In the genomic region with DNA sequence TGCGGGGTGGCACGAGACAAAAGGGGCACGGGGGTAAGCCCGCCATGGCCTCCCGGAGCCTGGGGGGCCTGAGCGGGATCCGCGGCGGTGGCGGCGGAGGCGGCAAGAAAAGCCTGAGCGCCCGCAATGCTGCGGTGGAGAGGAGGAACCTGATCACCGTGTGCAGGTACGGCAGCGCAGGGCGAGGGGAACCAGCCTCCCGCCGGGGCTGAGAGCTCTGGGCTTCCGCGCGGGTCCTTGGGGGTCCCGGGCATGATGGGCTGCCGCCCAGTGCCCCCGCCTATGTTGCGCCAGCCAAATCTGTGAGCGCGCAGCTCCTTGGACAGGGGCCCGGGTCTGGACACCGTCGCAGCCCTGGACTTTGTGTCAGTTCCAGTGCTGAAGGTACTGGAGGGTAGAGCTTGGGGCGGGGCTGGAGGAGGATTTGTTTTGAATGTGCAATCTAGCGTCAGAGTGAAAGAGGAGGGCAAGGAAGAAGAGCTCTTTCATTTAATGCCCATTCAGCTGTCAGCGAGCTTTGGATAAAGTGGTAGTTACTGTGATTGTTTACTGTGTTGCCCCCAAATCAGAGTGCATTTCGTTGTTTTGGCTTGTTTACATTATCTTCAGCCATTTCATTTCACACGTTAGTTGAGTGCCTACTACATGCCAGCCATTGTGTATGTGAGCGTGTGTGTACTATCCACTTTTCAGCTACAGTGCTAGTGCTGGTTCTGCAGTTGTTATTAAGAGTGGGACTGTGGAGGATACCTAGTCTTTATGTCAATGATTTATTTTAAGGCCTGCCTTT, we compare ENCODE assay signal across 8 cellular contexts. TPM values are rescaled to one million over a fixed set of nuclear protein-coding genes. Genes with fewer than 3 reads are reported as not detected.
DNase-seq lines count a peak whose midpoint lies in the region; ATAC-seq and TF ChIP-seq lines count a peak whose summit lies in the region.

No MANE protein-coding gene starts in this region.

- H3K4me3 ChIP-seq in Caco-2 (ENCODE audit: low read depth, low read length) (peak overlapping the region; percentile 71), left lung (peak overlapping the region; percentile 46 to 60)

- H3K4me1 ChIP-seq in Caco-2 (no peaks in the 10 kb centered on the region), left lung (peaks cover 5 to 16% of the 10 kb centered on the region in 2 donors)

- TF ChIP-seq CTCF in Caco-2 (IDR thresholded peaks at IDR 0.05; ENCODE audit: insufficient read depth in 1 of 2, low read depth in 1 of 2, low read length in 1 of 2, severe bottlenecking in 1 of 2, unreplicated experiment in 1 of 2), result no peak
- TF ChIP-seq CTCF in WTC11 (IDR thresholded peaks at IDR 0.05), result no peak
- TF ChIP-seq CTCF in left lung (IDR thresholded peaks at IDR 0.05), result no peak

- peak; percentile 47 to 50 for DNase-seq in Caco-2
- peak; percentile 29 for DNase-seq in HuH-7.5 (ENCODE audit: low spot score)
- DNase-seq in WTC11 (ENCODE audit: low spot score), result peak; percentile 47
- DNase-seq in dermis blood vessel endothelial cell, result peak; percentile 53
- DNase-seq in left lung, result peak; percentile 32 to 78
- peak; percentile 1 to 10 for DNase-seq in stimulated activated CD4-positive, alpha-beta T cell treated with anti-CD3 and anti-CD28 coated beads, Interleukin-2, amount 100 ng/mL, for 48 hours
- DNase-seq in NCI-H446 treated with DMSO at 0.1 percent for 48 hours (lab: John Stamatoyannopoulos, UW), result no peak
- no peak for DNase-seq in NCI-H2196 (lab: John Stamatoyannopoulos, UW; ENCODE audit: unreplicated experiment)

- H3K27me3 ChIP-seq in Caco-2 (replicated peaks; ENCODE audit: control insufficient read depth, insufficient read depth, low read length), result no peaks in the 10 kb centered on the region
- H3K27me3 ChIP-seq in left lung, result peaks cover 4 to 40% of the 10 kb centered on the region in 2 donors

- POLR2A ChIA-PET in Caco-2 (lab: Charles Lee), result no interaction called here
- POLR2A ChIA-PET in WTC11 (lab: Charles Lee), result no interaction called here

- H3K4me3 Mint-ChIP-seq in Caco-2 (ENCODE audit: unreplicated experiment) (peak overlapping the region; percentile 86), WTC11 (peak overlapping the region; percentile 73)

- ATAC-seq in WTC11 (peak; percentile 69), left lung (peak; percentile 47)

- CTCF ChIA-PET in Caco-2 (lab: Charles Lee) (interaction anchor here (0.6 kb wide), 1 partner anchor 50 kb away, joined by 3 read pairs; no protein-coding TSS in a partner anchor), WTC11 (lab: Charles Lee) (no interaction called here)

- H3K27ac Mint-ChIP-seq in Caco-2 (ENCODE audit: unreplicated experiment) (no peak overlapping the region), WTC11 (no peak overlapping the region)

- no TSS peak for BruUV-seq in Caco-2 (replicated peaks; lab: Mats Ljungman, UMichigan)

- H3K9me3 ChIP-seq in Caco-2 (no peaks in the 10 kb centered on the region), left lung (no peaks in the 10 kb centered on the region)

- H3K9me3 Mint-ChIP-seq in Caco-2 (ENCODE audit: unreplicated experiment), result no peaks in the 10 kb centered on the region
- no peaks in the 10 kb centered on the region for H3K9me3 Mint-ChIP-seq in WTC11

- H3K36me3 ChIP-seq in Caco-2 (ENCODE audit: control insufficient read depth, insufficient read depth, low read length), result no peaks in the 10 kb centered on the region
- no peaks in the 10 kb centered on the region for H3K36me3 ChIP-seq in left lung

- H3K4me1 Mint-ChIP-seq in Caco-2 (ENCODE audit: low read depth, unreplicated experiment) (peaks cover 6% of the 10 kb centered on the region), WTC11 (peaks cover 8% of the 10 kb centered on the region)

- H3K36me3 Mint-ChIP-seq in Caco-2 (ENCODE audit: insufficient read depth, unreplicated experiment), result peaks cover 13% of the 10 kb centered on the region
- H3K36me3 Mint-ChIP-seq in WTC11, result no peaks in the 10 kb centered on the region

- intact Hi-C loops in Caco-2 (cut with micrococcal nuclease; ENCODE audit: unreplicated experiment), result loop anchor here (2.0 kb wide), 1 partner anchor 258 kb away; no protein-coding TSS in a partner anchor
- intact Hi-C loops in left lung (cut with DNase I), result no loop called here

- H3K27me3 Mint-ChIP-seq in Caco-2 (ENCODE audit: insufficient read depth, unreplicated experiment) (peaks cover 4% of the 10 kb centered on the region), WTC11 (ENCODE audit: low read depth) (peaks cover 42% of the 10 kb centered on the region)

- no peak overlapping the region for H3K27ac ChIP-seq in left lung

TF ChIP-seq in WTC11, 78 proteins besides CTCF, POLR2A, EP300 and RAD21:
- no peak for TF ChIP-seq FOXJ3 (CRISPR knock-in tag; IDR thresholded peaks at IDR 0.05; ENCODE audit: borderline replicate concordance)
- TF ChIP-seq, protein P1, sequence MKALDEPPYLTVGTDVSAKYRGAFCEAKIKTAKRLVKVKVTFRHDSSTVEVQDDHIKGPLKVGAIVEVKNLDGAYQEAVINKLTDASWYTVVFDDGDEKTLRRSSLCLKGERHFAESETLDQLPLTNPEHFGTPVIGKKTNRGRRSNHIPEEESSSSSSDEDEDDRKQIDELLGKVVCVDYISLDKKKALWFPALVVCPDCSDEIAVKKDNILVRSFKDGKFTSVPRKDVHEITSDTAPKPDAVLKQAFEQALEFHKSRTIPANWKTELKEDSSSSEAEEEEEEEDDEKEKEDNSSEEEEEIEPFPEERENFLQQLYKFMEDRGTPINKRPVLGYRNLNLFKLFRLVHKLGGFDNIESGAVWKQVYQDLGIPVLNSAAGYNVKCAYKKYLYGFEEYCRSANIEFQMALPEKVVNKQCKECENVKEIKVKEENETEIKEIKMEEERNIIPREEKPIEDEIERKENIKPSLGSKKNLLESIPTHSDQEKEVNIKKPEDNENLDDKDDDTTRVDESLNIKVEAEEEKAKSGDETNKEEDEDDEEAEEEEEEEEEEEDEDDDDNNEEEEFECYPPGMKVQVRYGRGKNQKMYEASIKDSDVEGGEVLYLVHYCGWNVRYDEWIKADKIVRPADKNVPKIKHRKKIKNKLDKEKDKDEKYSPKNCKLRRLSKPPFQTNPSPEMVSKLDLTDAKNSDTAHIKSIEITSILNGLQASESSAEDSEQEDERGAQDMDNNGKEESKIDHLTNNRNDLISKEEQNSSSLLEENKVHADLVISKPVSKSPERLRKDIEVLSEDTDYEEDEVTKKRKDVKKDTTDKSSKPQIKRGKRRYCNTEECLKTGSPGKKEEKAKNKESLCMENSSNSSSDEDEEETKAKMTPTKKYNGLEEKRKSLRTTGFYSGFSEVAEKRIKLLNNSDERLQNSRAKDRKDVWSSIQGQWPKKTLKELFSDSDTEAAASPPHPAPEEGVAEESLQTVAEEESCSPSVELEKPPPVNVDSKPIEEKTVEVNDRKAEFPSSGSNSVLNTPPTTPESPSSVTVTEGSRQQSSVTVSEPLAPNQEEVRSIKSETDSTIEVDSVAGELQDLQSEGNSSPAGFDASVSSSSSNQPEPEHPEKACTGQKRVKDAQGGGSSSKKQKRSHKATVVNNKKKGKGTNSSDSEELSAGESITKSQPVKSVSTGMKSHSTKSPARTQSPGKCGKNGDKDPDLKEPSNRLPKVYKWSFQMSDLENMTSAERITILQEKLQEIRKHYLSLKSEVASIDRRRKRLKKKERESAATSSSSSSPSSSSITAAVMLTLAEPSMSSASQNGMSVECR (CRISPR knock-in tag; IDR thresholded peaks at IDR 0.05; ENCODE audit: borderline replicate concordance), result peak; percentile 37; the same call in 1 of the 2 replicates
- no peak for TF ChIP-seq JAZF1 (CRISPR knock-in tag; IDR thresholded peaks at IDR 0.05)
- no peak for TF ChIP-seq ZNF232 (CRISPR knock-in tag; IDR thresholded peaks at IDR 0.05)

RNA-seq across cellular contexts. Expression of a gene that starts 0.8 kb away (rescaled TPM):
- total RNA-seq in Caco-2 (2022) (0.19 and 0.32 TPM in 2 replicates), WTC11 (2021) (0.15 to 0.89 TPM (median 0.62 TPM) in 3 replicates), dermis blood vessel endothelial cell (0.88 and 1.7 TPM in 2 replicates), left lung (1 to 10 TPM in 1 of 2 donors, under 1 TPM in 1; 0.38 to 1.1 TPM)

RNA-seq across cellular contexts. Expression of a gene that starts 28.3 kb away (rescaled TPM):
- total RNA-seq in Caco-2 (2022) (34.6 and 37.3 TPM in 2 replicates), WTC11 (2021) (0.60 to 0.94 TPM (median 0.82 TPM) in 3 replicates), dermis blood vessel endothelial cell (4.6 and 16.2 TPM in 2 replicates), left lung (1 to 10 TPM; 2.2 to 7.0 TPM)

Comparison
In these comparisons a context has a peak if more than half of its experiments do, and no peak if none do; other contexts are left out.
1. DNase-seq: peak in Caco-2 (2 of 2), HuH-7.5 (single experiment), WTC11 (single experiment), dermis blood vessel endothelial cell (single experiment), left lung (2 of 2) and stimulated activated CD4-positive, alpha-beta T cell treated with anti-CD3 and anti-CD28 coated beads, Interleukin-2, amount 100 ng/mL, for 48 hours (2 of 2); none in NCI-H446 treated with DMSO at 0.1 percent for 48 hours (single experiment) and NCI-H2196 (single experiment).